11 cellular contexts compared by ENCODE assay signal in the genomic region with DNA sequence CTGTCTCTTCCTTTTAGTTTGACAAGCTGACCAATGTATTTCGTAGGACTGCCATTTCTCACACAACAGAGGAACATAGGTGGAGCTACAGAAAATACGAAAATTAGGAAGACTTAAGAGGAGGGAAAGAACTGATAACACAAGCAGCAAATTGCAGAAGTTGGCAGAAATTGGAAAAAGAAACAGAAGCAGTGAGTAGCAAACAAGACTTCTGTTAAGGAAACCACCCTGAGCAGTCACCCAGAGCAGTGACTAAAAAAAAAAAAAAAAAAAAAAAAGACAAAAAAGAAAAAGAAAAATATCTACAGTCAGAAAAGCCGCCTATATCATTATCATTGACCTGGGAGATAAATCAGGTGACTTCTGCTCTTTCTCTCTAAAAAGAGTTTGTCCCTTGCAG. TPM values are rescaled to one million over a fixed set of nuclear protein-coding genes. Genes with fewer than 3 reads are reported as not detected.
A peak's percentile ranks its signal among the peaks of the same experiment; 100 is the strongest.
DNase-seq lines count a peak whose midpoint lies in the region; ATAC-seq and TF ChIP-seq lines count a peak whose summit lies in the region.
"Had no signal": no experiment of that assay in that cellular context is flagged by ENCODE, and none has a peak within 500 bp of the region (broad histone marks: within the 10 kb centered on the region; RNA-seq: fewer than 3 reads in every experiment).

No MANE protein-coding gene starts in this region.

- H3K9me3 ChIP-seq in neuronal stem cell (replicated peaks in 1 of 2; ENCODE audit: control insufficient read depth in 2 of 2, insufficient read depth in 1 of 2, low read depth in 1 of 2, low read length in 2 of 2): no peaks in the 10 kb centered on the region

- no peak overlapping the region for H2AK5ac ChIP-seq in neuronal stem cell (ENCODE audit: low read depth, low read length)

- H2BK5ac ChIP-seq in neuronal stem cell (ENCODE audit: low read length): no peak overlapping the region

- H3K23ac ChIP-seq in neuronal stem cell (ENCODE audit: low read depth, low read length, poor library complexity): no peak overlapping the region

- peak; percentile 32 for DNase-seq in GDM1 (lab: John Stamatoyannopoulos, UW)
- no peak for DNase-seq in activated naive CD8-positive, alpha-beta T cell treated with anti-CD3 and anti-CD28 coated beads, Interleukin-2, amount 10 ng/mL, durations not matched to agents 7 days and 5 days
- no peak for DNase-seq in H7
- no peak for DNase-seq in omental fat pad (ENCODE audit: low spot score)
- no peak for DNase-seq in neuronal stem cell (ENCODE audit: low spot score)
- DNase-seq in hypothalamus (lab: John Stamatoyannopoulos, UW): no peak
- DNase-seq: dorsolateral prefrontal cortex, occipital lobe had no signal

- H3K4me2 ChIP-seq in neuronal stem cell (ENCODE audit: insufficient read depth, low read length, poor library complexity, severe bottlenecking): no peak overlapping the region

- H3K14ac ChIP-seq in neuronal stem cell (ENCODE audit: low read length): no peak overlapping the region

- peak overlapping the region; percentile 69 for H3K4me3 Mint-ChIP-seq in activated naive CD8-positive, alpha-beta T cell treated with anti-CD3 and anti-CD28 coated beads, Interleukin-2, amount 10 ng/mL, durations not matched to agents 7 days and 5 days

- H4K8ac ChIP-seq in neuronal stem cell (ENCODE audit: low read depth, low read length): no peak overlapping the region

- no peaks in the 10 kb centered on the region for H3K4me1 ChIP-seq in neuronal stem cell (ENCODE audit: control insufficient read depth in 2 of 2, insufficient read depth in 1 of 2, low read depth in 1 of 2, low read length in 2 of 2)

- H3K27me3 Mint-ChIP-seq in activated naive CD8-positive, alpha-beta T cell treated with anti-CD3 and anti-CD28 coated beads, Interleukin-2, amount 10 ng/mL, durations not matched to agents 7 days and 5 days: no peaks in the 10 kb centered on the region

- no peak overlapping the region for H2BK12ac ChIP-seq in neuronal stem cell (ENCODE audit: low read length)

- no peak overlapping the region for H4K91ac ChIP-seq in neuronal stem cell (ENCODE audit: low read depth, low read length, poor library complexity)

- H3K4me3 ChIP-seq in H7 (ENCODE audit: insufficient read depth, low read depth, low read length) (no peak overlapping the region), neuronal stem cell (ENCODE audit: low read length in 2 of 2) (no peak overlapping the region)
- H3K4me3 ChIP-seq: dorsolateral prefrontal cortex had no signal

- no peak for TF ChIP-seq CTCF in omental fat pad (IDR thresholded peaks at IDR 0.05)

- H2AFZ ChIP-seq in neuronal stem cell (ENCODE audit: low read length): no peak overlapping the region

- H3K9me3 Mint-ChIP-seq in activated naive CD8-positive, alpha-beta T cell treated with anti-CD3 and anti-CD28 coated beads, Interleukin-2, amount 10 ng/mL, durations not matched to agents 7 days and 5 days: no peaks in the 10 kb centered on the region

- H3K36me3 ChIP-seq in H7 (replicated peaks; ENCODE audit: control insufficient read depth, insufficient read depth, low read length) (no peaks in the 10 kb centered on the region; the same call in none of the 2 replicates), neuronal stem cell (replicated peaks in 1 of 2; ENCODE audit: control insufficient read depth in 2 of 2, insufficient read depth in 2 of 2, low read length in 2 of 2) (peaks cover 2 to 39% of the 10 kb centered on the region in 2 donors)

- no peak overlapping the region for H2BK120ac ChIP-seq in neuronal stem cell (ENCODE audit: low read depth, low read length)

- H3K4ac ChIP-seq in neuronal stem cell (ENCODE audit: low read length): no peak overlapping the region

- H3K27me3 ChIP-seq in H7 (ENCODE audit: control insufficient read depth, insufficient read depth, low read length) (no peaks in the 10 kb centered on the region), neuronal stem cell (ENCODE audit: control insufficient read depth in 3 of 3, insufficient read depth in 3 of 3, low read depth in 1 of 3, low read length in 3 of 3) (no peaks in the 10 kb centered on the region)
- H3K27me3 ChIP-seq: dorsolateral prefrontal cortex had no signal

- H3K27ac ChIP-seq in neuronal stem cell (replicated peaks; ENCODE audit: low read length): no peak overlapping the region
- H3K27ac ChIP-seq: dorsolateral prefrontal cortex had no signal

- POLR2A ChIA-PET in activated naive CD8-positive, alpha-beta T cell treated with anti-CD3 and anti-CD28 coated beads, Interleukin-2, amount 10 ng/mL, durations not matched to agents 7 days and 5 days (lab: Charles Lee): interaction anchor here (0.8 to 7.7 kb wide), 7 partner anchors 9 to 110 kb away, joined by 3 to 154 read pairs (median 16); partner anchors contain the start of gene STK17B

- H3K36me3 Mint-ChIP-seq in activated naive CD8-positive, alpha-beta T cell treated with anti-CD3 and anti-CD28 coated beads, Interleukin-2, amount 10 ng/mL, durations not matched to agents 7 days and 5 days: peaks cover 83% of the 10 kb centered on the region

- H3K9ac ChIP-seq in neuronal stem cell (ENCODE audit: low read depth, low read length, poor library complexity): no peak overlapping the region

- H3K27ac Mint-ChIP-seq in activated naive CD8-positive, alpha-beta T cell treated with anti-CD3 and anti-CD28 coated beads, Interleukin-2, amount 10 ng/mL, durations not matched to agents 7 days and 5 days: peak overlapping the region; percentile 74

- WGBS in neuronal stem cell (ENCODE audit: extremely low coverage in 2 of 2, insufficient read length in 2 of 2, insufficient replicate concordance in 1 of 2), 2 donors: no CpG with 5 or more reads among the region's 3 CpGs

- H3K4me1 Mint-ChIP-seq in activated naive CD8-positive, alpha-beta T cell treated with anti-CD3 and anti-CD28 coated beads, Interleukin-2, amount 10 ng/mL, durations not matched to agents 7 days and 5 days: peaks cover 77% of the 10 kb centered on the region

- ATAC-seq in GM19351 (IDR thresholded peaks at IDR 0.05; ENCODE audit: unreplicated experiment) (peak; percentile 53), HG03432 (IDR thresholded peaks at IDR 0.05; ENCODE audit: unreplicated experiment) (peak; percentile 67), omental fat pad (ENCODE audit: low FRiP score) (no peak)
- peak; percentile 2 for ATAC-seq in activated naive CD8-positive, alpha-beta T cell treated with anti-CD3 and anti-CD28 coated beads, Interleukin-2, amount 10 ng/mL, durations not matched to agents 7 days and 5 days (ENCODE audit: low read depth)
- ATAC-seq: Panc1 had no signal

- no peak overlapping the region for H2BK15ac ChIP-seq in neuronal stem cell (ENCODE audit: low read length)

- no peak overlapping the region for H3K18ac ChIP-seq in neuronal stem cell (ENCODE audit: low read length)

- H3K79me1 ChIP-seq in neuronal stem cell (ENCODE audit: low read depth, low read length): no peaks in the 10 kb centered on the region

RNA-seq across cellular contexts. Expression of gene STK17B, which starts 21.5 kb away (rescaled TPM):
- total RNA-seq in activated naive CD8-positive, alpha-beta T cell treated with anti-CD3 and anti-CD28 coated beads, Interleukin-2, amount 10 ng/mL, durations not matched to agents 7 days and 5 days: 100 to 1,000 TPM; 476 to 483 TPM
- total RNA-seq in H7 (2014; rRNA removed; shearing (Covaris generic)): 16.2 and 26.5 TPM in 2 replicates
- 10 to 100 TPM; 39.2 to 89.9 (median 60.7) TPM for total RNA-seq in omental fat pad
- polyA plus RNA-seq in neuronal stem cell (2013, experiment 1 of 2): 12.6 TPM
- polyA plus RNA-seq in neuronal stem cell (2013, experiment 2 of 2): 13.0 TPM

Comparison
In these comparisons a context has a peak if more than half of its experiments do, and no peak if none do; other contexts are left out.
1. RNA of gene STK17B, which starts 21.5 kb away (total RNA-seq): 476 to 483 TPM in activated naive CD8-positive, alpha-beta T cell treated with anti-CD3 and anti-CD28 coated beads, Interleukin-2, amount 10 ng/mL, durations not matched to agents 7 days and 5 days; 39.2 to 89.9 TPM in omental fat pad and 16.2 to 26.5 TPM in H7; every median in the first group is over 4 times any median in the second.